26 cellular contexts compared by ENCODE assay signal in genomic region chr7:134113655-134114054, GRCh38. TPM values are rescaled to one million over a fixed set of nuclear protein-coding genes. Genes with fewer than 3 reads are reported as not detected.
"Had no signal": no experiment of that assay in that cellular context is flagged by ENCODE, and none has a peak within 500 bp of the region (broad histone marks: within the 10 kb centered on the region; RNA-seq: fewer than 3 reads in every experiment).

No MANE protein-coding gene starts in this region.

- DNase-seq: activated CD4-positive, alpha-beta T cell treated with anti-CD3 and anti-CD28 coated beads for 36 hours; activated CD4-positive, alpha-beta T cell treated with anti-CD3 and anti-CD28 coated beads, Interleukin-2, amount 10 ng/mL, durations not matched to agents 7 days and 5 days; activated CD4-positive, alpha-beta T cell treated with anti-CD3 and anti-CD28 coated beads, Interleukin-2, amount 50 U/mL, for 48 hours; activated CD8-positive, alpha-beta memory T cell treated with anti-CD3 and anti-CD28 coated beads, Interleukin-2, amount 50 U/mL, for 4 hours; activated CD8-positive, alpha-beta T cell treated with anti-CD3 and anti-CD28 coated beads, Interleukin-2, amount 10 ng/mL, durations not matched to agents 7 days and 5 days; activated naive CD4-positive, alpha-beta T cell treated with anti-CD3 and anti-CD28 coated beads, Interleukin-2, amount 10 ng/mL, durations not matched to agents 7 days and 5 days; activated naive CD8-positive, alpha-beta T cell treated with anti-CD3 and anti-CD28 coated beads, Interleukin-2, amount 50 U/mL, for 24 hours; activated T-cell treated with anti-CD3 and anti-CD28 coated beads for 4 hours; activated T-cell treated with anti-CD3 and anti-CD28 coated beads, Interleukin-2, amount 50 U/mL, for 4 hours; anterior cingulate cortex; central memory CD4-positive, alpha-beta T cell; NCI-H1092 treated with DMSO at 0.1 percent for 48 hours; NCI-H1930; NCI-H2081 treated with DMSO at 0.1 percent for 48 hours; NCI-H345; NCI-H524 treated with DMSO at 0.1 percent for 48 hours; PC-9; SHP77; SJCRH30; T1000 had no signal

- H3K27me3 Mint-ChIP-seq: activated CD4-positive, alpha-beta T cell treated with anti-CD3 and anti-CD28 coated beads for 36 hours; activated CD4-positive, alpha-beta T cell treated with anti-CD3 and anti-CD28 coated beads, Interleukin-2, amount 10 ng/mL, durations not matched to agents 7 days and 5 days; activated naive CD4-positive, alpha-beta T cell treated with anti-CD3 and anti-CD28 coated beads, Interleukin-2, amount 10 ng/mL, durations not matched to agents 7 days and 5 days; activated naive CD8-positive, alpha-beta T cell treated with anti-CD3 and anti-CD28 coated beads, Interleukin-2, amount 50 U/mL, for 24 hours; brain had no signal

- ATAC-seq: activated CD4-positive, alpha-beta T cell treated with anti-CD3 and anti-CD28 coated beads for 36 hours; activated CD4-positive, CD25-positive, alpha-beta regulatory T cell treated with anti-CD3 and anti-CD28 coated beads, Interleukin-2, amount 50 U/mL, for 24 hours; activated CD8-positive, alpha-beta T cell treated with anti-CD3 and anti-CD28 coated beads, Interleukin-2, amount 10 ng/mL, durations not matched to agents 7 days and 5 days; activated naive CD8-positive, alpha-beta T cell treated with anti-CD3 and anti-CD28 coated beads, Interleukin-2, amount 50 U/mL, for 24 hours; activated T-cell treated with anti-CD3 and anti-CD28 coated beads, Interleukin-2, amount 50 U/mL, for 4 hours had no signal

- H3K4me1 ChIP-seq: SJCRH30 had no signal

- H3K4me3 ChIP-seq: PC-9, SJCRH30, SK-N-MC had no signal

- H3K4me2 ChIP-seq: PC-9 had no signal

- H3K27ac Mint-ChIP-seq: activated CD4-positive, alpha-beta T cell treated with anti-CD3 and anti-CD28 coated beads for 36 hours; activated CD4-positive, alpha-beta T cell treated with anti-CD3 and anti-CD28 coated beads, Interleukin-2, amount 10 ng/mL, durations not matched to agents 7 days and 5 days; activated CD8-positive, alpha-beta T cell treated with anti-CD3 and anti-CD28 coated beads, Interleukin-2, amount 10 ng/mL, durations not matched to agents 7 days and 5 days; activated naive CD4-positive, alpha-beta T cell treated with anti-CD3 and anti-CD28 coated beads, Interleukin-2, amount 10 ng/mL, durations not matched to agents 7 days and 5 days; activated naive CD8-positive, alpha-beta T cell; activated naive CD8-positive, alpha-beta T cell treated with anti-CD3 and anti-CD28 coated beads, Interleukin-2, amount 50 U/mL, for 24 hours; activated T-helper 1 cell treated with anti-CD3 and anti-CD28 coated beads, Interleukin-12 subunit alpha, Interleukin-12 subunit beta, Interleukin-2, Interleukin-4 antibody, amounts not matched to agents 30 ng/mL and 10 ng/mL and 1 ng/mL, durations not matched to agents 14 hours and 24 hours and 36 hours; brain had no signal

- H3K36me3 Mint-ChIP-seq: activated naive CD4-positive, alpha-beta T cell treated with anti-CD3 and anti-CD28 coated beads, Interleukin-2, amount 10 ng/mL, durations not matched to agents 7 days and 5 days; activated naive CD8-positive, alpha-beta T cell; brain had no signal

- H3K27me3 ChIP-seq: SJCRH30 had no signal

- H3K4me3 Mint-ChIP-seq: activated CD4-positive, alpha-beta T cell treated with anti-CD3 and anti-CD28 coated beads for 36 hours; activated CD4-positive, alpha-beta T cell treated with anti-CD3 and anti-CD28 coated beads, Interleukin-2, amount 10 ng/mL, durations not matched to agents 7 days and 5 days; activated CD8-positive, alpha-beta T cell treated with anti-CD3 and anti-CD28 coated beads, Interleukin-2, amount 10 ng/mL, durations not matched to agents 7 days and 5 days; activated naive CD4-positive, alpha-beta T cell treated with anti-CD3 and anti-CD28 coated beads, Interleukin-2, amount 10 ng/mL, durations not matched to agents 7 days and 5 days; activated naive CD8-positive, alpha-beta T cell; activated naive CD8-positive, alpha-beta T cell treated with anti-CD3 and anti-CD28 coated beads, Interleukin-2, amount 50 U/mL, for 24 hours; activated T-cell treated with anti-CD3 and anti-CD28 coated beads, Interleukin-2, amount 50 U/mL, for 4 hours; activated T-helper 1 cell treated with anti-CD3 and anti-CD28 coated beads, Interleukin-12 subunit alpha, Interleukin-12 subunit beta, Interleukin-2, Interleukin-4 antibody, amounts not matched to agents 30 ng/mL and 10 ng/mL and 1 ng/mL, durations not matched to agents 14 hours and 24 hours and 36 hours; brain had no signal

- H3K4me1 Mint-ChIP-seq: activated CD4-positive, alpha-beta T cell treated with anti-CD3 and anti-CD28 coated beads for 36 hours; activated naive CD4-positive, alpha-beta T cell treated with anti-CD3 and anti-CD28 coated beads, Interleukin-2, amount 10 ng/mL, durations not matched to agents 7 days and 5 days; activated naive CD8-positive, alpha-beta T cell treated with anti-CD3 and anti-CD28 coated beads, Interleukin-2, amount 50 U/mL, for 24 hours had no signal

- H3K27ac ChIP-seq: PC-9, SJCRH30, SK-N-MC had no signal

- H3K36me3 ChIP-seq: SJCRH30 had no signal

- H3K9me3 Mint-ChIP-seq: activated naive CD4-positive, alpha-beta T cell treated with anti-CD3 and anti-CD28 coated beads, Interleukin-2, amount 10 ng/mL, durations not matched to agents 7 days and 5 days; activated naive CD8-positive, alpha-beta T cell treated with anti-CD3 and anti-CD28 coated beads, Interleukin-2, amount 50 U/mL, for 24 hours; activated T-cell treated with anti-CD3 and anti-CD28 coated beads, Interleukin-2, amount 50 U/mL, for 4 hours; activated T-helper 1 cell treated with anti-CD3 and anti-CD28 coated beads, Interleukin-12 subunit alpha, Interleukin-12 subunit beta, Interleukin-2, Interleukin-4 antibody, amounts not matched to agents 30 ng/mL and 10 ng/mL and 1 ng/mL, durations not matched to agents 14 hours and 24 hours and 36 hours had no signal

RNA-seq across cellular contexts. Expression of gene LRGUK, which starts 13.5 kb away (rescaled TPM):
- total RNA-seq: M059J had no signal
